20 cellular contexts compared by ENCODE assay signal in the genomic region with DNA sequence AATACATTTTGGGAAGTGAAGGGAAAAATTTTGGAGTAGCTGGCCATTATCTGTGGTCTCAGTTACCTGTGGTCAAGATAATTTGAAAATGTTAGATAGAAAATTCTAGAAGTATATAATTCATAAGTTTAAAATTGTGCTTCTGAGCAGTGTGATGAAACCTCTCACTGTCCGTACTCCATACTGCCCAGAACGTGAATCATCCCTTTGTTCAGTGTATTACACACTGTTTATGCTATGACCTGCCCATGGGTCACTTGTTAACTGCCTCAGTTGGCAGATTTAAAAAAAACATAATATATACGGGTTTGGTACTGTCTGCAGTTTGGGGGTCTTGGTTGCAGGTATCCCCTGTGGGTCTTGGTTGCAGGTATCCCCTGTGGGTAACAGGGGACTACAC. TPM values are rescaled to one million over a fixed set of nuclear protein-coding genes. Genes with fewer than 3 reads are reported as not detected.
"Had no signal": no experiment of that assay in that cellular context is flagged by ENCODE, and none has a peak within 500 bp of the region (broad histone marks: within the 10 kb centered on the region; RNA-seq: fewer than 3 reads in every experiment).

No MANE protein-coding gene starts in this region.

- H3K4me3 ChIP-seq: tibial artery, vagina had no signal

- ATAC-seq: activated naive CD8-positive, alpha-beta T cell treated with anti-CD3 and anti-CD28 coated beads, Interleukin-2, amount 50 U/mL, for 24 hours; activated T-helper 17 cell treated with anti-CD3 and anti-CD28 coated beads, Interleukin-2, amount 50 U/mL, for 72 hours; left lobe of liver; naive thymus-derived CD4-positive, alpha-beta T cell; stimulated activated effector memory CD8-positive, alpha-beta T cell treated with anti-CD3 and anti-CD28 coated beads, Interleukin-12 subunit alpha, Interleukin-12 subunit beta, amount 100 ng/mL, for 72 hours had no signal

- H3K27ac ChIP-seq: tibial artery, vagina, VCaP had no signal

- H3K27me3 ChIP-seq: tibial artery, vagina had no signal

- H3K36me3 ChIP-seq: tibial artery, vagina had no signal

- DNase-seq: activated CD4-positive, alpha-beta T cell treated with anti-CD3 and anti-CD28 coated beads, Interleukin-2, amount 50 U/mL, for 48 hours; activated naive CD4-positive, alpha-beta T cell treated with anti-CD3 and anti-CD28 coated beads for 36 hours; activated naive CD8-positive, alpha-beta T cell treated with anti-CD3 and anti-CD28 coated beads, Interleukin-2, amount 50 U/mL, for 24 hours; cortex of kidney; effector CD8-positive, alpha-beta T cell; islet precursor cell; naive thymus-derived CD4-positive, alpha-beta T cell; posterior cingulate gyrus; retina; tibial artery had no signal

- H3K4me1 ChIP-seq: tibial artery, vagina had no signal

- H3K9me3 ChIP-seq: tibial artery, vagina had no signal

RNA-seq across cellular contexts. Expression of a gene that starts 4.1 kb away (rescaled TPM):
- total RNA-seq: activated naive CD4-positive, alpha-beta T cell treated with anti-CD3 and anti-CD28 coated beads for 36 hours; activated T-helper 17 cell treated with anti-CD3 and anti-CD28 coated beads, Interleukin-2, amount 50 U/mL, for 72 hours; naive thymus-derived CD4-positive, alpha-beta T cell; T-helper 1 cell treated with Interleukin-12 subunit alpha and Interleukin-12 subunit beta and Interleukin-4 antibody, amounts not matched to agents 30 ng/mL and 1 ng/mL, for 36 hours had no signal

RNA-seq across cellular contexts. Expression of a gene that starts 38.2 kb away (rescaled TPM):
- total RNA-seq: activated naive CD4-positive, alpha-beta T cell treated with anti-CD3 and anti-CD28 coated beads for 36 hours; activated T-helper 17 cell treated with anti-CD3 and anti-CD28 coated beads, Interleukin-2, amount 50 U/mL, for 72 hours; astrocyte; left lobe of liver; lung microvascular endothelial cell; naive thymus-derived CD4-positive, alpha-beta T cell; T-helper 1 cell treated with Interleukin-12 subunit alpha and Interleukin-12 subunit beta and Interleukin-4 antibody, amounts not matched to agents 30 ng/mL and 1 ng/mL, for 36 hours; vagina had no signal

RNA-seq across cellular contexts. Expression of a gene that starts 46.1 kb away (rescaled TPM):
- total RNA-seq: astrocyte, endothelial cell of umbilical vein, vagina had no signal

RNA-seq across cellular contexts. Expression of a gene that starts 46.2 kb away (rescaled TPM):
- total RNA-seq: activated naive CD4-positive, alpha-beta T cell treated with anti-CD3 and anti-CD28 coated beads for 36 hours; activated T-helper 17 cell treated with anti-CD3 and anti-CD28 coated beads, Interleukin-2, amount 50 U/mL, for 72 hours; endothelial cell of umbilical vein; left lobe of liver; lung microvascular endothelial cell; naive thymus-derived CD4-positive, alpha-beta T cell; subcutaneous adipose tissue; T-helper 1 cell treated with Interleukin-12 subunit alpha and Interleukin-12 subunit beta and Interleukin-4 antibody, amounts not matched to agents 30 ng/mL and 1 ng/mL, for 36 hours; vagina had no signal
